In the genomic region with DNA sequence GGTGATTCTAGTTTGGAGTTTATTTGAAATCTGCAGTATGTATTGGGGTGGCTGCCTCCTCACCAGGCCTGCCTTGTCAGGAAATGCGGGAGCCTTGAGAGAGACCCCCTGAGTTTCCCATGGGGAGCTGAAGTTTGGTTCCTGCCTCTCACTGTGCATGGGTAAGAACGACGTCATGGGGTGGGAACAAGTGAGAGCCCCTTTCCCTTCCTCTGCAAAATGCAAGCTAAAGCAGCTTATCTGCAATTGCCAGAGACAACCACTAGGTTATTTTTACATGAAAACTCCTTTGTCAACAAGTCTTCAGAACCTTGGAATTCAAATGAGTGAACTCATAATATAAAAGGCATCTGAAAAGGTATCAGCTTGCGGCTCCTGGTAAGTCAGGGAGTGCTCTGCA, we compare ENCODE assay signal across 13 cellular contexts. TPM values are rescaled to one million over a fixed set of nuclear protein-coding genes. Genes with fewer than 3 reads are reported as not detected.
DNase-seq lines count a peak whose midpoint lies in the region; ATAC-seq and TF ChIP-seq lines count a peak whose summit lies in the region.
"Had no signal": no experiment of that assay in that cellular context is flagged by ENCODE, and none has a peak within 500 bp of the region (broad histone marks: within the 10 kb centered on the region; RNA-seq: fewer than 3 reads in every experiment).

No MANE protein-coding gene starts in this region.

- CTCF ChIA-PET in A673 (lab: Charles Lee): interaction anchor here (0.6 to 0.9 kb wide), 4 partner anchors 10 to 835 kb away, joined by 4 to 12 read pairs (median 4); no protein-coding TSS in a partner anchor

- no peaks in the 10 kb centered on the region for H3K4me1 ChIP-seq in A673 (ENCODE audit: insufficient read depth, low read length, poor library complexity, severe bottlenecking)
- no peaks in the 10 kb centered on the region for H3K4me1 ChIP-seq in foreskin keratinocyte
- H3K4me1 ChIP-seq in esophagus squamous epithelium: peaks cover 0 to 5% (median 0%) of the 10 kb centered on the region in 3 donors

- POLR2A ChIA-PET in A673 (lab: Charles Lee; ENCODE audit: low non-redundant PET): no interaction called here

- H3K9me3 ChIP-seq in A673 (ENCODE audit: low read depth, low read length, poor library complexity, severe bottlenecking) (no peaks in the 10 kb centered on the region), esophagus squamous epithelium (no peaks in the 10 kb centered on the region)

- 63 to 69% methylated on average over 4 of the region's 4 CpGs for WGBS in esophagus squamous epithelium, 2 donors

- ATAC-seq in foreskin keratinocyte: peak; percentile 10
- ATAC-seq in HG02885 (IDR thresholded peaks at IDR 0.05; ENCODE audit: poor library complexity, unreplicated experiment): no peak

- H3K36me3 ChIP-seq in A673 (ENCODE audit: insufficient read depth, low read length, poor library complexity, severe bottlenecking) (no peaks in the 10 kb centered on the region), esophagus squamous epithelium (no peaks in the 10 kb centered on the region)

- DNase-seq in A673 (ENCODE audit: low spot score) (peak; percentile 37), SK-N-DZ (ENCODE audit: low spot score) (peak; percentile 13), foreskin keratinocyte (no peak), hippocampal formation (lab: John Stamatoyannopoulos, UW) (no peak), NCI-H1048 (lab: John Stamatoyannopoulos, UW) (no peak), esophagus squamous epithelium (lab: John Stamatoyannopoulos, UW) (no peak)
- DNase-seq: activated CD4-positive, alpha-beta T cell treated with anti-CD3 and anti-CD28 coated beads for 1 hour; activated effector memory CD4-positive, alpha-beta T cell treated with Interleukin-2 at 50 U/mL for 16 hours; C1 segment of cervical spinal cord; cerebellar nuclear complex; NCI-H1694 treated with DMSO at 0.1 percent for 48 hours had no signal

- no peak overlapping the region for H3K27ac ChIP-seq in A673 (ENCODE audit: low read depth, low read length, poor library complexity, severe bottlenecking)
- H3K27ac ChIP-seq in foreskin keratinocyte: no peak overlapping the region
- no peak overlapping the region for H3K27ac ChIP-seq in esophagus squamous epithelium

- BruUV-seq in A673 (replicated peaks; lab: Mats Ljungman, UMichigan): no TSS peak

- intact Hi-C loops in A673 (cut with micrococcal nuclease; ENCODE audit: unreplicated experiment) (no loop called here), esophagus squamous epithelium (cut with DNase I) (no loop called here)

- H3K27me3 ChIP-seq in A673 (replicated peaks; ENCODE audit: insufficient read depth, low read depth, low read length, poor library complexity): no peaks in the 10 kb centered on the region
- H3K27me3 ChIP-seq in foreskin keratinocyte: no peaks in the 10 kb centered on the region
- no peaks in the 10 kb centered on the region for H3K27me3 ChIP-seq in esophagus squamous epithelium

- H3K4me3 ChIP-seq in A673 (ENCODE audit: low read depth, low read length, poor library complexity, severe bottlenecking) (no peak overlapping the region), esophagus squamous epithelium (no peak overlapping the region)

- TF ChIP-seq POLR2A in esophagus squamous epithelium (IDR thresholded peaks at IDR 0.05): no peak

- TF ChIP-seq CTCF in A673 (conservative IDR thresholded peaks at IDR 0.05; ENCODE audit: low read depth, low read length) (peak; percentile 32; the same call in 1 of the 2 replicates), GM12872 (IDR thresholded peaks at IDR 0.05; ENCODE audit: insufficient read depth, low read depth, low read length) (peak; percentile 47; the same call in 1 of the 3 replicates), foreskin keratinocyte (conservative IDR thresholded peaks at IDR 0.05) (peak; percentile 32), esophagus squamous epithelium (IDR thresholded peaks at IDR 0.05) (peak in 2 of 6 experiments; percentile 6 to 24)

RNA-seq across cellular contexts. Expression of gene TMEM170B, which starts 58.4 kb away (rescaled TPM):
- 9.5 and 11.4 TPM in 2 replicates for total RNA-seq in A673 (2021)
- polyA plus RNA-seq in SK-N-DZ (2014; cell fraction: cytosol; rRNA removed): 10.7 and 11.3 TPM in 2 replicates
- 5.8 and 7.6 TPM in 2 replicates for polyA plus RNA-seq in SK-N-DZ (2014; cell fraction: nucleus; rRNA removed)
- 0.03 and 0.07 TPM in 2 replicates for total RNA-seq in foreskin keratinocyte
- polyA plus RNA-seq in foreskin keratinocyte: 0.01 and 0.02 TPM in 2 replicates
- 1 to 10 TPM in 2 of 4 donors, under 1 TPM in 2; 0.57 to 2.7 (median 1.1) TPM for total RNA-seq in esophagus squamous epithelium

Comparison
In these comparisons a context has a peak if more than half of its experiments do, and no peak if none do; other contexts are left out.
1. DNase-seq: peak in A673 (single experiment) and SK-N-DZ (single experiment); none in foreskin keratinocyte (0 of 2), hippocampal formation (0 of 2), NCI-H1048 (single experiment) and esophagus squamous epithelium (single experiment).